9 cellular contexts compared by ENCODE assay signal in the genomic region with DNA sequence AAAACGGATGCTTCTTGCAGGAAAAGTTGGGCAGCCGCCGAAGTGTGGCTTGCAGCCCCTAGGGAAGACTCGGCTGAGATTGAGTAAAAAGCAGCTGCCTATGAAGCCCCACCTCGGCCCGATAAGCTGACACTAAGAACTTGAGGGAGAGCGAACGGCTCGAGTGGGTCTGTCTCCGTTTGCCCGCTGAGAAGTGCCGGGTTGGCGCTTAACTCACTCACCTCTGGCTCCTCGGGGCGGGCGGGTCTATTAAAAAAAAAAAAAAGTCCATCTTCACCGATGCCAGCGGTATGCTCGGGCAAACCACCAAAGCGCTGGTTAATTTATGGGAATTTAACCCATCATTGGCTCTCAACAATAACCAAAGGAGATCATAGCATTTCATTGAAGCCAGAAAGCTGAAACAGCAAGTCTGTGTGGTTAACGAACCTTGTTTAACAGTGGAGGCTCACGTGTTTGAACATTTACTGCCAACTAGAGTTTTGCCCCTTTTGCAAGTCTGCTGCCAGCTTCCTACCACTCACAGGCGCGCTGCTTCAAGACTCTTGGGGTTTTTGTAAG. TPM values are rescaled to one million over a fixed set of nuclear protein-coding genes. Genes with fewer than 3 reads are reported as not detected.
A peak's percentile ranks its signal among the peaks of the same experiment; 100 is the strongest.
DNase-seq lines count a peak whose midpoint lies in the region; ATAC-seq, FAIRE-seq and TF ChIP-seq lines count a peak whose summit lies in the region.
"Had no signal": no experiment of that assay in that cellular context is flagged by ENCODE, and none has a peak within 500 bp of the region (broad histone marks: within the 10 kb centered on the region; RNA-seq: fewer than 3 reads in every experiment).

No MANE protein-coding gene starts in this region.

- no peak for FAIRE-seq in A549 (lab: Jason Lieb, UNC)
- FAIRE-seq: GM18507 had no signal

- WGBS in A549 (ENCODE audit: missing lambda C conversion rate) = 2% methylated on average over 18 of the region's 24 CpGs
- no CpG with 5 or more reads among the region's 24 CpGs for WGBS in neuronal stem cell (ENCODE audit: extremely low coverage in 2 of 2, insufficient read length in 2 of 2, insufficient replicate concordance in 1 of 2), 2 donors

- H3K4me3 ChIP-seq in A549 (peak overlapping the region; percentile 74), OCI-LY7 (ENCODE audit: low read depth, low read length, poor library complexity, severe bottlenecking) (peak overlapping the region; percentile 79), neuronal stem cell (ENCODE audit: low read length in 2 of 2) (peak overlapping the region; percentile 91 to 99), vagina (peak overlapping the region; percentile 57 to 68)

- ATAC-seq in A549 = peak; percentile 26 to 57; a peak in 4 of 6 replicates
- ATAC-seq in HG03095 (IDR thresholded peaks at IDR 0.05; ENCODE audit: unreplicated experiment) = no peak

- TF ChIP-seq CTCF in A549 (IDR thresholded peaks at IDR 0.05) (no peak), OCI-LY7 (conservative IDR thresholded peaks at IDR 0.05; ENCODE audit: low read length) (0 out of 2 replicates have a peak, but pooled peaks have one; percentile 28), vagina (IDR thresholded peaks at IDR 0.05) (no peak)

- no peak overlapping the region for H2BK12ac ChIP-seq in neuronal stem cell (ENCODE audit: low read length)

- H4K8ac ChIP-seq in neuronal stem cell (ENCODE audit: low read depth, low read length) = no peak overlapping the region

- peak overlapping the region; percentile 44 for H2AFZ ChIP-seq in OCI-LY7 (ENCODE audit: low read length)
- H2AFZ ChIP-seq in neuronal stem cell (ENCODE audit: low read length) = peak overlapping the region; percentile 85

- H3K9me3 ChIP-seq in A549 (no peaks in the 10 kb centered on the region), OCI-LY7 (ENCODE audit: low read length) (no peaks in the 10 kb centered on the region), neuronal stem cell (replicated peaks in 1 of 2; ENCODE audit: control insufficient read depth in 2 of 2, insufficient read depth in 1 of 2, low read depth in 1 of 2, low read length in 2 of 2) (no peaks in the 10 kb centered on the region), vagina (no peaks in the 10 kb centered on the region)

- TF ChIP-seq RAD21 in A549 (conservative IDR thresholded peaks at IDR 0.05 in 1 of 2, IDR thresholded peaks at IDR 0.05 in 1 of 2) = no peak

- no peaks in the 10 kb centered on the region for H3K36me3 ChIP-seq in OCI-LY7 (ENCODE audit: insufficient read depth, low read length)
- H3K36me3 ChIP-seq in neuronal stem cell (replicated peaks in 1 of 2; ENCODE audit: control insufficient read depth in 2 of 2, insufficient read depth in 2 of 2, low read length in 2 of 2) = peaks cover 0 to 12% of the 10 kb centered on the region in 2 donors
- H3K36me3 ChIP-seq in vagina = no peaks in the 10 kb centered on the region

- peak overlapping the region; percentile 12 for H3K9ac ChIP-seq in neuronal stem cell (ENCODE audit: low read depth, low read length, poor library complexity)

- no peak overlapping the region for H3K4ac ChIP-seq in neuronal stem cell (ENCODE audit: low read length)

- POLR2A ChIA-PET in A549 (lab: Yijun Ruan, JAX) (interaction anchor here (0.6 to 1.5 kb wide), 4 partner anchors 15 to 58 kb away, joined by 3 to 4 read pairs (median 3); no protein-coding TSS in a partner anchor), OCI-LY7 (lab: Charles Lee) (interaction anchor here (1.0 to 1.5 kb wide), 3 partner anchors 10 to 122 kb away, joined by 4 to 5 read pairs (median 5); no protein-coding TSS in a partner anchor)

- H3K4me2 ChIP-seq in A549 (peak overlapping the region; percentile 81), OCI-LY7 (ENCODE audit: low read length) (peak overlapping the region; percentile 76), neuronal stem cell (ENCODE audit: insufficient read depth, low read length, poor library complexity, severe bottlenecking) (peak overlapping the region; percentile 84)

- no peaks in the 10 kb centered on the region for H3K27me3 ChIP-seq in neuronal stem cell (ENCODE audit: control insufficient read depth in 3 of 3, insufficient read depth in 3 of 3, low read depth in 1 of 3, low read length in 3 of 3)
- no peaks in the 10 kb centered on the region for H3K27me3 ChIP-seq in vagina

- BruUV-seq in OCI-LY7 (replicated peaks; lab: Mats Ljungman, UMichigan) = no TSS peak

- 0 out of 2 replicates have a peak, but pooled peaks cover 3% of the 10 kb centered on the region for H4K20me1 ChIP-seq in OCI-LY7 (ENCODE audit: insufficient read depth, low read length)

- no peak overlapping the region for H2BK5ac ChIP-seq in neuronal stem cell (ENCODE audit: low read length)

- peak overlapping the region; percentile 86 to 97 for H3K27ac ChIP-seq in A549
- peak overlapping the region; percentile 68 for H3K27ac ChIP-seq in OCI-LY7 (ENCODE audit: low read depth, low read length, poor library complexity, severe bottlenecking)
- H3K27ac ChIP-seq in neuronal stem cell (replicated peaks; ENCODE audit: low read length) = peak overlapping the region; percentile 47
- H3K27ac ChIP-seq in vagina = peak overlapping the region; percentile 83

- TF ChIP-seq POLR2A in A549 (IDR thresholded peaks at IDR 0.05; ENCODE audit: low read length) (no peak), vagina (IDR thresholded peaks at IDR 0.05) (no peak)

- H3K9me2 ChIP-seq in OCI-LY7 (ENCODE audit: insufficient read depth, low read length) = no peaks in the 10 kb centered on the region

- H3K79me1 ChIP-seq in neuronal stem cell (ENCODE audit: low read depth, low read length) = peaks cover 1% of the 10 kb centered on the region

- no peak for TF ChIP-seq EP300 in A549 (IDR thresholded peaks at IDR 0.05)

- no peak overlapping the region for H4K91ac ChIP-seq in neuronal stem cell (ENCODE audit: low read depth, low read length, poor library complexity)

- intact Hi-C loops in OCI-LY7 (cut with micrococcal nuclease; ENCODE audit: unreplicated experiment) = no loop called here
- intact Hi-C loops in vagina (cut with DNase I) = loop anchor here (10.0 kb wide), 1 partner anchor 97 kb away; no protein-coding TSS in a partner anchor

- peak; percentile 34 to 47 for DNase-seq in A549 (ENCODE audit: low read depth in 1 of 2, low spot score in 1 of 2)
- peak; percentile 26 for DNase-seq in GM19240 (ENCODE audit: insufficient read length, low spot score)
- peak; percentile 67 for DNase-seq in OCI-LY7 (ENCODE audit: low spot score)
- peak; percentile 31 for DNase-seq in activated effector memory CD4-positive, alpha-beta T cell treated with Interleukin-2 at 50 U/mL for 16 hours
- peak; percentile 33 for DNase-seq in globus pallidus (ENCODE audit: low spot score)
- peak; percentile 31 for DNase-seq in neuronal stem cell (ENCODE audit: low spot score)
- no peak for DNase-seq in vagina (ENCODE audit: extremely low spot score in 2 of 2)

- no peak overlapping the region for H2BK120ac ChIP-seq in neuronal stem cell (ENCODE audit: low read depth, low read length)

- peak overlapping the region; percentile 99 for H3K18ac ChIP-seq in neuronal stem cell (ENCODE audit: low read length)

- no peak overlapping the region for H2AK5ac ChIP-seq in neuronal stem cell (ENCODE audit: low read depth, low read length)

- peak overlapping the region; percentile 88 for H2BK15ac ChIP-seq in neuronal stem cell (ENCODE audit: low read length)

- H3K79me2 ChIP-seq in OCI-LY7 (ENCODE audit: insufficient read depth, low read depth, low read length) = peaks cover 48% of the 10 kb centered on the region

- H3K23ac ChIP-seq in neuronal stem cell (ENCODE audit: low read depth, low read length, poor library complexity) = no peak overlapping the region

- peaks cover 39% of the 10 kb centered on the region for H3K4me1 ChIP-seq in A549
- peaks cover 28% of the 10 kb centered on the region for H3K4me1 ChIP-seq in OCI-LY7 (ENCODE audit: insufficient read depth, low read length, poor library complexity, severe bottlenecking)
- H3K4me1 ChIP-seq in neuronal stem cell (ENCODE audit: control insufficient read depth in 2 of 2, insufficient read depth in 1 of 2, low read depth in 1 of 2, low read length in 2 of 2) = peaks cover 5% of the 10 kb centered on the region in 2 donors
- H3K4me1 ChIP-seq in vagina = peaks cover 64% of the 10 kb centered on the region

- H3K14ac ChIP-seq in neuronal stem cell (ENCODE audit: low read length) = peak overlapping the region; percentile 47

- CTCF ChIA-PET in A549 (lab: Yijun Ruan, JAX) = interaction anchor here (0.6 to 4.6 kb wide), 6 partner anchors 9 to 285 kb away, joined by 3 to 32 read pairs (median 4); no protein-coding TSS in a partner anchor
- CTCF ChIA-PET in OCI-LY7 (lab: Charles Lee; ENCODE audit: unreplicated experiment) = no interaction called here

RNA-seq across cellular contexts. Expression of a gene that starts 1.0 kb away (rescaled TPM):
- 19.2 and 20.8 TPM in 2 replicates for polyA plus RNA-seq in A549 (2011; rRNA removed)
- polyA plus RNA-seq in A549 (2012; cell fraction: cytosol; rRNA removed) = 6.5 and 8.9 TPM in 2 replicates
- polyA plus RNA-seq in A549 (2012; cell fraction: nucleus; rRNA removed) = 5.0 and 8.9 TPM in 2 replicates
- 7.4 to 8.4 TPM (median 7.8 TPM) in 3 replicates for polyA plus RNA-seq in A549 (2017; fragmentation: RNase III; extraction: RNeasy Plus Mini Kit Qiagen cat#74134 plus additional on column Dnase treatment)
- 48.7 and 52.1 TPM in 2 replicates for polyA minus RNA-seq in A549 (2011; rRNA and poly(A)+ RNA removed)
- total RNA-seq in OCI-LY7 (2014; rRNA removed; shearing (Covaris generic)) = 21.2 and 39.4 TPM in 2 replicates
- total RNA-seq in OCI-LY7 (2022) = 32.6 and 34.1 TPM in 2 replicates
- 8.1 TPM for polyA plus RNA-seq in neuronal stem cell (2013, experiment 1 of 2)
- 8.8 TPM for polyA plus RNA-seq in neuronal stem cell (2013, experiment 2 of 2)
- total RNA-seq in vagina = 50.8 TPM

RNA-seq across cellular contexts. Expression of a gene that starts 55.5 kb away (rescaled TPM):
- polyA plus RNA-seq in A549 (2011; rRNA removed) (118 TPM in 2 replicates), A549 (2017; fragmentation: RNase III; extraction: RNeasy Plus Mini Kit Qiagen cat#74134 plus additional on column Dnase treatment) (77.1 to 87.3 TPM (median 78.8 TPM) in 3 replicates)
- 97.9 and 112 TPM in 2 replicates for polyA plus RNA-seq in A549 (2012; cell fraction: cytosol; rRNA removed)
- 101 and 109 TPM in 2 replicates for polyA plus RNA-seq in A549 (2012; cell fraction: nucleus; rRNA removed)
- polyA minus RNA-seq in A549 (2011; rRNA and poly(A)+ RNA removed) = 132 and 150 TPM in 2 replicates
- 21.1 and 24.9 TPM in 2 replicates for total RNA-seq in OCI-LY7 (2014; rRNA removed; shearing (Covaris generic))
- total RNA-seq in OCI-LY7 (2022) (61.9 and 67.3 TPM in 2 replicates), vagina (34.9 TPM)
- 23.3 TPM for polyA plus RNA-seq in neuronal stem cell (2013, experiment 1 of 2)
- 24.2 TPM for polyA plus RNA-seq in neuronal stem cell (2013, experiment 2 of 2)

RNA-seq across cellular contexts. Expression of a gene that starts 55.6 kb away (rescaled TPM):
- polyA plus RNA-seq in A549 (2011; rRNA removed) (81.6 and 113 TPM in 2 replicates), A549 (2017; fragmentation: RNase III; extraction: RNeasy Plus Mini Kit Qiagen cat#74134 plus additional on column Dnase treatment) (72.5 to 82.7 TPM (median 78.7 TPM) in 3 replicates)
- 64.0 and 84.3 TPM in 2 replicates for polyA plus RNA-seq in A549 (2012; cell fraction: cytosol; rRNA removed)
- 57.0 and 81.5 TPM in 2 replicates for polyA plus RNA-seq in A549 (2012; cell fraction: nucleus; rRNA removed)
- polyA minus RNA-seq in A549 (2011; rRNA and poly(A)+ RNA removed) = 132 and 175 TPM in 2 replicates
- total RNA-seq in OCI-LY7 (2014; rRNA removed; shearing (Covaris generic)) = 54.4 and 58.8 TPM in 2 replicates
- total RNA-seq in OCI-LY7 (2022) (131 and 151 TPM in 2 replicates), vagina (59.4 TPM)
- polyA plus RNA-seq in neuronal stem cell (2013, experiment 1 of 2) = 95.4 TPM
- 91.8 TPM for polyA plus RNA-seq in neuronal stem cell (2013, experiment 2 of 2)

Comparison
In these comparisons a context has a peak if more than half of its experiments do, and no peak if none do; other contexts are left out.
1. DNase-seq: peak in A549 (2 of 2), GM19240 (single experiment), OCI-LY7 (single experiment), activated effector memory CD4-positive, alpha-beta T cell treated with Interleukin-2 at 50 U/mL for 16 hours (single experiment), globus pallidus (single experiment) and neuronal stem cell (single experiment); none in vagina (0 of 2).
2. Peak in every context shown above with its lines, with median percentiles within 50 percentile points of each other: H3K27ac ChIP-seq, H3K4me2 ChIP-seq and H3K4me3 ChIP-seq.